ENCODE assay signal across 8 cellular contexts in the genomic region with DNA sequence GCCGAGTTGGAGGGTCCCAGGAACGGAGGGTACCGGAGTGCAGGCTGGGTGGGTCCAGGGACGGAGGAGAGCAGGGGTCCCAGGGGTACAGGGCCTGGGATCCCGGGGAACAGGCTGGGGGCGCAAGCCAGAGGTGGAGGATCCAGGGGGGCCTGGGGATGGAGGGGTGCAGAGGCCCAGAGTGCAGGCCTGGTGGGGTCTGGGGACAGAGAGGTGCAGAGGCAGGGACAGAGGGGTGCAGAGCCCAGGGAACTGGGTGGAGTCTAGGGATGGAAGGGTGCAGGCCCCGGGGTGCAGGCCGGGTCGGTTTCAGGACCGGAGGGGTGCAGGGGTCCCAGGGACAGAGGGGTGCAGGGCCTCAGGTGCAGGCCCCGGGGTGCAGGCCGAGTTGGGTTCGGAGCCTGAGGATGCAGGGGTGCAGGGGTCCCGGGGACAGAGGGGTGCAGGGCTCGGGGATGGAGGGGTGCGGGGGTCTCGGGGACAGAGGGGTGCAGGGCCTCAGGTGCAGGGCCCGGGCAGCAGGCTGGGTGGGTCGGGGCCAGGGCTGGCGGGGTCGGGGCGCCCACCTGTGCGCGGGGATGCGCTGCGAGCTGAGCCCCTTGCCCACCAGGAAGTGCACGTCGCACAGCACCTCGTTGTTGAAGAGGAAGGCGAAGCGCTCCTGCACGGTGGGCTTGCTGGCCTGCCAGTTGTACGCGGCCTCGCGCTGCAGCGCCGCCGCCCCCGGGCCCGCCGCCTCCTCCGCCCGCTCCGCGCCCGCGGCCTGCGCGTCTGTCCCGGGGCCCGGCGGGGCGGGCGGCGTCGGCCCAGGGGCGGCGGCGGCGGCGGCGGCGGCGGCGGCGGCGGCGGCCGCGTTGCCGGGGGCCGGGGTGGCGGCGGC. TPM values are rescaled to one million over a fixed set of nuclear protein-coding genes. Genes with fewer than 3 reads are reported as not detected.
DNase-seq lines count a peak whose midpoint lies in the region; ATAC-seq and TF ChIP-seq lines count a peak whose summit lies in the region.

No MANE protein-coding gene starts in this region.

- peak overlapping the region; percentile 68 to 79 for H3K9ac ChIP-seq in colonic mucosa (ENCODE audit: low read depth in 2 of 2, low read length in 2 of 2)

- H3K4me3 ChIP-seq in colonic mucosa (peak overlapping the region; percentile 63), upper lobe of right lung (peak overlapping the region; percentile 59)

- peaks cover 16% of the 10 kb centered on the region for H3K36me3 Mint-ChIP-seq in memory B cell

- no peaks in the 10 kb centered on the region for H3K4me1 ChIP-seq in colonic mucosa
- H3K4me1 ChIP-seq in upper lobe of right lung, result peaks cover 5% of the 10 kb centered on the region

- peak overlapping the region; percentile 77 for H3K27ac Mint-ChIP-seq in memory B cell

- H3K36me3 ChIP-seq in colonic mucosa, result no peaks in the 10 kb centered on the region
- no peaks in the 10 kb centered on the region for H3K36me3 ChIP-seq in upper lobe of right lung

- no peaks in the 10 kb centered on the region for H3K27me3 ChIP-seq in colonic mucosa
- H3K27me3 ChIP-seq in upper lobe of right lung, result no peaks in the 10 kb centered on the region

- peak overlapping the region; percentile 86 for H3K4me3 Mint-ChIP-seq in memory B cell

- peak; percentile 8 for DNase-seq in DMS79 treated with DMSO at 0.1 percent for 48 hours (lab: John Stamatoyannopoulos, UW)
- DNase-seq in DMS79 (lab: John Stamatoyannopoulos, UW), result no peak
- DNase-seq in RPMI7951 (ENCODE audit: low read depth), result peak; percentile 18
- DNase-seq in colonic mucosa, result no peak
- DNase-seq in memory B cell (ENCODE audit: low spot score in 2 of 2), result no peak
- DNase-seq in upper lobe of right lung, result no peak
- DNase-seq in NCI-H2196 (lab: John Stamatoyannopoulos, UW; ENCODE audit: unreplicated experiment), result no peak

- H3K9me3 ChIP-seq in colonic mucosa (no peaks in the 10 kb centered on the region), upper lobe of right lung (no peaks in the 10 kb centered on the region)

- H3K27ac ChIP-seq in colonic mucosa (no peak overlapping the region), upper lobe of right lung (peak overlapping the region; percentile 47)

- TF ChIP-seq CTCF in colonic mucosa (IDR thresholded peaks at IDR 0.05) (no peak), upper lobe of right lung (IDR thresholded peaks at IDR 0.05) (no peak)

- no peaks in the 10 kb centered on the region for H3K9me3 Mint-ChIP-seq in memory B cell

- intact Hi-C loops in colonic mucosa (cut with DNase I) (loop anchor here (5.0 to 10.0 kb wide), 2 partner anchors 80 to 137 kb away; partner anchors contain the start of gene AP3D1), upper lobe of right lung (cut with DNase I) (loop anchor here (5.0 kb wide), 1 partner anchor 52 kb away; no protein-coding TSS in a partner anchor)

- H3K27me3 Mint-ChIP-seq in memory B cell, result no peaks in the 10 kb centered on the region

- peaks cover 27% of the 10 kb centered on the region for H3K4me1 Mint-ChIP-seq in memory B cell

- peak; percentile 52 for ATAC-seq in memory B cell (ENCODE audit: low read depth)
- peak; percentile 9 for ATAC-seq in upper lobe of right lung
- ATAC-seq in GM19455 (IDR thresholded peaks at IDR 0.05; ENCODE audit: unreplicated experiment), result no peak

RNA-seq across cellular contexts. Expression of gene BTBD2, which starts 0.5 kb away (rescaled TPM):
- total RNA-seq in RPMI7951 (2014; rRNA removed; shearing (Covaris generic)), result 37.0 and 42.1 TPM in 2 replicates
- 10 to 100 TPM; 74.5 to 81.5 TPM for total RNA-seq in colonic mucosa
- total RNA-seq in upper lobe of right lung, result 56.5 TPM

RNA-seq across cellular contexts. Expression of gene MKNK2, which starts 36.1 kb away (rescaled TPM):
- 52.0 and 54.4 TPM in 2 replicates for total RNA-seq in RPMI7951 (2014; rRNA removed; shearing (Covaris generic))
- total RNA-seq in colonic mucosa (100 to 1,000 TPM; 358 to 589 TPM), upper lobe of right lung (314 TPM)

Comparison
In these comparisons a context has a peak if more than half of its experiments do, and no peak if none do; other contexts are left out.
1. DNase-seq: peak in DMS79 treated with DMSO at 0.1 percent for 48 hours (single experiment) and RPMI7951 (single experiment); none in DMS79 (single experiment), colonic mucosa (single experiment), memory B cell (0 of 2), upper lobe of right lung (single experiment) and NCI-H2196 (single experiment).